In genomic region chr3:94522488-94522887, GRCh38 we compare ENCODE assay signal across 14 cellular contexts.
A peak's percentile ranks its signal among the peaks of the same experiment; 100 is the strongest.
DNase-seq lines count a peak whose midpoint lies in the region; ATAC-seq and TF ChIP-seq lines count a peak whose summit lies in the region.
"Had no signal": no experiment of that assay in that cellular context is flagged by ENCODE, and none has a peak within 500 bp of the region (broad histone marks: within the 10 kb centered on the region; RNA-seq: fewer than 3 reads in every experiment).

No MANE protein-coding gene starts in this region.

- DNase-seq in NCI-H748 (lab: John Stamatoyannopoulos, UW; ENCODE audit: unreplicated experiment) (peak; percentile 4), NCI-H748 treated with DMSO at 0.1 percent for 48 hours (lab: John Stamatoyannopoulos, UW) (no peak), SK-MEL-5 (ENCODE audit: low read depth, low spot score) (peak; percentile 17), fibroblast of villous mesenchyme (ENCODE audit: low read depth) (no peak), renal cortical epithelial cell (ENCODE audit: low read depth) (peak; percentile 12), Right ventricle myocardium superior (no peak), NCI-H2171 (lab: John Stamatoyannopoulos, UW) (no peak)
- DNase-seq: activated CD4-positive, alpha-beta T cell treated with anti-CD3 and anti-CD28 coated beads for 1 hour; activated T-cell treated with anti-CD3 and anti-CD28 coated beads, Interleukin-2, amount 50 U/mL, for 4 hours; GM23248; NCI-H2029 treated with DMSO at 0.1 percent for 48 hours; pancreas; T-cell had no signal

- TF ChIP-seq CTCF in fibroblast of villous mesenchyme (IDR thresholded peaks at IDR 0.05; ENCODE audit: insufficient read depth, low read depth, low read length): peak; percentile 31

- no peak for ATAC-seq in Right ventricle myocardium superior (ENCODE audit: poor library complexity)
- no peak for ATAC-seq in HG03439 (IDR thresholded peaks at IDR 0.05; ENCODE audit: unreplicated experiment)
- ATAC-seq: activated T-cell treated with anti-CD3 and anti-CD28 coated beads, Interleukin-2, amount 50 U/mL, for 4 hours; pancreas; T-cell had no signal

- intact Hi-C loops in Right ventricle myocardium superior (cut with DNase I): no loop called here

- in situ Hi-C loops in SK-MEL-5 (cut with HindIII; ENCODE audit: low pct_unique_long_range_greater_than_20kb, low sequenced_read_pairs): no loop called here

- no peak overlapping the region for H3K4me3 ChIP-seq in fibroblast of villous mesenchyme (ENCODE audit: low read depth, low read length)
- H3K4me3 ChIP-seq: GM23248, pancreas had no signal

Comparison
In these comparisons a context has a peak if more than half of its experiments do, and no peak if none do; other contexts are left out.
1. DNase-seq: peak in NCI-H748 (single experiment), SK-MEL-5 (single experiment) and renal cortical epithelial cell (single experiment); none in NCI-H748 treated with DMSO at 0.1 percent for 48 hours (single experiment), fibroblast of villous mesenchyme (single experiment), Right ventricle myocardium superior (single experiment) and NCI-H2171 (single experiment).